Comparison of ENCODE assay signal across 2 cellular contexts in the genomic region with DNA sequence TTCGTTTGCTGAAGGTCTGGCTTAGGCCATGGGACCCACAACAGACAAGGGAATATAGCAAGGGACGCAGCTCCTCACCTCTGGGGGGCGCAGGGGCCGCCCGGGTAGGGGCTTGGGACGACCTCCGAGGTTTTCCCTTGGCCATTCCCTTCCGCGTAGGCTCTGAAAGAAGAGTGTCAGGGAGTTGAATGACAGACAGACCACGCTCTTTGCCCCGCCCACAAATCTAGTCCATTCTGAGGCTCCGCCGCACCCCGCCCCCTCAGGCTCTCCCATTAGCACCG.
TF ChIP-seq lines count a peak whose summit lies in the region.

No MANE protein-coding gene starts in this region.

TF ChIP-seq in HEK293, 187 proteins besides CTCF, POLR2A, EP300 and RAD21 (continues in another document):
- no peak for TF ChIP-seq TCF7L2 (IDR thresholded peaks at IDR 0.05; ENCODE audit: borderline replicate concordance, low read depth, low read length)
- TF ChIP-seq, protein P1, sequence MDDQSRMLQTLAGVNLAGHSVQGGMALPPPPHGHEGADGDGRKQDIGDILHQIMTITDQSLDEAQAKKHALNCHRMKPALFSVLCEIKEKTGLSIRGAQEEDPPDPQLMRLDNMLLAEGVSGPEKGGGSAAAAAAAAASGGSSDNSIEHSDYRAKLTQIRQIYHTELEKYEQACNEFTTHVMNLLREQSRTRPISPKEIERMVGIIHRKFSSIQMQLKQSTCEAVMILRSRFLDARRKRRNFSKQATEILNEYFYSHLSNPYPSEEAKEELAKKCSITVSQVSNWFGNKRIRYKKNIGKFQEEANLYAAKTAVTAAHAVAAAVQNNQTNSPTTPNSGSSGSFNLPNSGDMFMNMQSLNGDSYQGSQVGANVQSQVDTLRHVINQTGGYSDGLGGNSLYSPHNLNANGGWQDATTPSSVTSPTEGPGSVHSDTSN (CRISPR knock-in tag; IDR thresholded peaks at IDR 0.05) = no peak
- TF ChIP-seq ZNF785 (tag by site-specific recombination; IDR thresholded peaks at IDR 0.05) = no peak
- no peak for TF ChIP-seq ZNF423 (tag by site-specific recombination; IDR thresholded peaks at IDR 0.05)
- TF ChIP-seq ZNF132 (tag by site-specific recombination; IDR thresholded peaks at IDR 0.05; ENCODE audit: borderline replicate concordance) = no peak
- no peak for TF ChIP-seq ZFP3 (tag by site-specific recombination; IDR thresholded peaks at IDR 0.05; ENCODE audit: low read depth)
- TF ChIP-seq ZNF585B (tag by site-specific recombination; IDR thresholded peaks at IDR 0.05) = no peak
- no peak for TF ChIP-seq ZNF621 (tag by site-specific recombination; IDR thresholded peaks at IDR 0.05)
- peak; percentile 77 for TF ChIP-seq PRDM1 (tag by site-specific recombination; IDR thresholded peaks at IDR 0.05)
- TF ChIP-seq, protein P2, sequence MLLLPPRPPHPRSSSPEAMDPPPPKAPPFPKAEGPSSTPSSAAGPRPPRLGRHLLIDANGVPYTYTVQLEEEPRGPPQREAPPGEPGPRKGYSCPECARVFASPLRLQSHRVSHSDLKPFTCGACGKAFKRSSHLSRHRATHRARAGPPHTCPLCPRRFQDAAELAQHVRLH (tag by site-specific recombination; IDR thresholded peaks at IDR 0.05) = no peak
- no peak for TF ChIP-seq OVOL3 (tag by site-specific recombination; IDR thresholded peaks at IDR 0.05)
- no peak for TF ChIP-seq ZBTB7A (tag by site-specific recombination; IDR thresholded peaks at IDR 0.05; ENCODE audit: low read depth)
- TF ChIP-seq, protein P3, sequence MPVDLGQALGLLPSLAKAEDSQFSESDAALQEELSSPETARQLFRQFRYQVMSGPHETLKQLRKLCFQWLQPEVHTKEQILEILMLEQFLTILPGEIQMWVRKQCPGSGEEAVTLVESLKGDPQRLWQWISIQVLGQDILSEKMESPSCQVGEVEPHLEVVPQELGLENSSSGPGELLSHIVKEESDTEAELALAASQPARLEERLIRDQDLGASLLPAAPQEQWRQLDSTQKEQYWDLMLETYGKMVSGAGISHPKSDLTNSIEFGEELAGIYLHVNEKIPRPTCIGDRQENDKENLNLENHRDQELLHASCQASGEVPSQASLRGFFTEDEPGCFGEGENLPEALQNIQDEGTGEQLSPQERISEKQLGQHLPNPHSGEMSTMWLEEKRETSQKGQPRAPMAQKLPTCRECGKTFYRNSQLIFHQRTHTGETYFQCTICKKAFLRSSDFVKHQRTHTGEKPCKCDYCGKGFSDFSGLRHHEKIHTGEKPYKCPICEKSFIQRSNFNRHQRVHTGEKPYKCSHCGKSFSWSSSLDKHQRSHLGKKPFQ (tag by site-specific recombination; IDR thresholded peaks at IDR 0.05) = no peak
- TF ChIP-seq, protein P4, sequence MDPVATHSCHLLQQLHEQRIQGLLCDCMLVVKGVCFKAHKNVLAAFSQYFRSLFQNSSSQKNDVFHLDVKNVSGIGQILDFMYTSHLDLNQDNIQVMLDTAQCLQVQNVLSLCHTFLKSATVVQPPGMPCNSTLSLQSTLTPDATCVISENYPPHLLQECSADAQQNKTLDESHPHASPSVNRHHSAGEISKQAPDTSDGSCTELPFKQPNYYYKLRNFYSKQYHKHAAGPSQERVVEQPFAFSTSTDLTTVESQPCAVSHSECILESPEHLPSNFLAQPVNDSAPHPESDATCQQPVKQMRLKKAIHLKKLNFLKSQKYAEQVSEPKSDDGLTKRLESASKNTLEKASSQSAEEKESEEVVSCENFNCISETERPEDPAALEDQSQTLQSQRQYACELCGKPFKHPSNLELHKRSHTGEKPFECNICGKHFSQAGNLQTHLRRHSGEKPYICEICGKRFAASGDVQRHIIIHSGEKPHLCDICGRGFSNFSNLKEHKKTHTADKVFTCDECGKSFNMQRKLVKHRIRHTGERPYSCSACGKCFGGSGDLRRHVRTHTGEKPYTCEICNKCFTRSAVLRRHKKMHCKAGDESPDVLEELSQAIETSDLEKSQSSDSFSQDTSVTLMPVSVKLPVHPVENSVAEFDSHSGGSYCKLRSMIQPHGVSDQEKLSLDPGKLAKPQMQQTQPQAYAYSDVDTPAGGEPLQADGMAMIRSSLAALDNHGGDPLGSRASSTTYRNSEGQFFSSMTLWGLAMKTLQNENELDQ (tag by site-specific recombination; IDR thresholded peaks at IDR 0.05; ENCODE audit: low read depth) = no peak
- TF ChIP-seq, protein P5, sequence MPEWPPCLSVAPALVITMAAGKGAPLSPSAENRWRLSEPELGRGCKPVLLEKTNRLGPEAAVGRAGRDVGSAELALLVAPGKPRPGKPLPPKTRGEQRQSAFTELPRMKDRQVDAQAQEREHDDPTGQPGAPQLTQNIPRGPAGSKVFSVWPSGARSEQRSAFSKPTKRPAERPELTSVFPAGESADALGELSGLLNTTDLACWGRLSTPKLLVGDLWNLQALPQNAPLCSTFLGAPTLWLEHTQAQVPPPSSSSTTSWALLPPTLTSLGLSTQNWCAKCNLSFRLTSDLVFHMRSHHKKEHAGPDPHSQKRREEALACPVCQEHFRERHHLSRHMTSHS (tag by site-specific recombination; IDR thresholded peaks at IDR 0.05) = no peak
- no peak for TF ChIP-seq ZBTB20 (tag by site-specific recombination; IDR thresholded peaks at IDR 0.05)
- no peak for TF ChIP-seq ZNF133 (tag by site-specific recombination; IDR thresholded peaks at IDR 0.05)
- peak; percentile 66 for TF ChIP-seq ZNF600 (tag by site-specific recombination; IDR thresholded peaks at IDR 0.05)
- TF ChIP-seq, protein P6, sequence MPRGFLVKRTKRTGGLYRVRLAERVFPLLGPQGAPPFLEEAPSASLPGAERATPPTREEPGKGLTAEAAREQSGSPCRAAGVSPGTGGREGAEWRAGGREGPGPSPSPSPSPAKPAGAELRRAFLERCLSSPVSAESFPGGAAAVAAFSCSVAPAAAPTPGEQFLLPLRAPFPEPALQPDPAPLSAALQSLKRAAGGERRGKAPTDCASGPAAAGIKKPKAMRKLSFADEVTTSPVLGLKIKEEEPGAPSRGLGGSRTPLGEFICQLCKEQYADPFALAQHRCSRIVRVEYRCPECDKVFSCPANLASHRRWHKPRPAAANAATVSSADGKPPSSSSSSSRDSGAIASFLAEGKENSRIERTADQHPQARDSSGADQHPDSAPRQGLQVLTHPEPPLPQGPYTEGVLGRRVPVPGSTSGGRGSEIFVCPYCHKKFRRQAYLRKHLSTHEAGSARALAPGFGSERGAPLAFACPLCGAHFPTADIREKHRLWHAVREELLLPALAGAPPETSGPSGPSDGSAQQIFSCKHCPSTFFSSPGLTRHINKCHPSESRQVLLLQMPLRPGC (tag by site-specific recombination; IDR thresholded peaks at IDR 0.05) = no peak
- TF ChIP-seq KLF8 (tag by site-specific recombination; IDR thresholded peaks at IDR 0.05) = 0 out of 2 replicates have a peak, but pooled peaks have one; percentile 59
- TF ChIP-seq ZBTB48 (tag by site-specific recombination; IDR thresholded peaks at IDR 0.05) = peak; percentile 78
- no peak for TF ChIP-seq ZEB2 (tag by site-specific recombination; IDR thresholded peaks at IDR 0.05)
- peak; percentile 20; the same call in 1 of the 2 replicates for TF ChIP-seq ZNF391 (tag by site-specific recombination; IDR thresholded peaks at IDR 0.05; ENCODE audit: borderline replicate concordance, low read depth)
- no peak for TF ChIP-seq SALL2 (tag by site-specific recombination; IDR thresholded peaks at IDR 0.05; ENCODE audit: borderline replicate concordance)
- TF ChIP-seq ZXDB (tag by site-specific recombination; IDR thresholded peaks at IDR 0.05) = peak; percentile 32; the same call in 1 of the 2 replicates
- TF ChIP-seq ZNF473 (tag by site-specific recombination; IDR thresholded peaks at IDR 0.05) = no peak

TF ChIP-seq in K562, 482 proteins besides CTCF, POLR2A, EP300 and RAD21 (continues in another document):
- TF ChIP-seq CREB1 (IDR thresholded peaks at IDR 0.05) (no peak), CREB1 (CRISPR knock-in tag; IDR thresholded peaks at IDR 0.05) (peak; percentile 57; the same call in 1 of the 2 replicates), SUPT5H (IDR thresholded peaks at IDR 0.05) (peak; percentile 48; the same call in 1 of the 2 replicates), KLF13 (tag; IDR thresholded peaks at IDR 0.05; ENCODE audit: borderline replicate concordance, low read depth) (peak; percentile 11; the same call in 1 of the 2 replicates), MCM2 (IDR thresholded peaks at IDR 0.05; ENCODE audit: low read depth) (no peak), CTBP1 (IDR thresholded peaks at IDR 0.05; ENCODE audit: borderline replicate concordance) (no peak), ZNF239 (CRISPR knock-in tag; IDR thresholded peaks at IDR 0.05) (peak; percentile 86), IFI16 (CRISPR knock-in tag; IDR thresholded peaks at IDR 0.05) (no peak), ZBTB7A (IDR thresholded peaks at IDR 0.05; ENCODE audit: borderline replicate concordance, control insufficient read depth, low read depth, low read length) (peak; percentile 75; the same call in 1 of the 2 replicates), ZNF384 (IDR thresholded peaks at IDR 0.05; ENCODE audit: low read depth, low read length) (peak; percentile 8; the same call in 1 of the 2 replicates), HMGN3 (IDR thresholded peaks at IDR 0.05; ENCODE audit: borderline replicate concordance, extremely low read depth, insufficient read length, low read depth, low read length) (peak; percentile 24), ZNF24 (IDR thresholded peaks at IDR 0.05) (no peak), HMG20B (CRISPR knock-in tag; IDR thresholded peaks at IDR 0.05) (no peak), MED1 (CRISPR knock-in tag; IDR thresholded peaks at IDR 0.05; ENCODE audit: borderline replicate concordance) (no peak), PHF8 (IDR thresholded peaks at IDR 0.05; ENCODE audit: borderline replicate concordance, low read length) (peak; percentile 54; the same call in 1 of the 2 replicates), DACH1 (IDR thresholded peaks at IDR 0.05; ENCODE audit: partially characterized antibody) (no peak), POLR2B (IDR thresholded peaks at IDR 0.05; ENCODE audit: low read depth, partially characterized antibody) (peak; percentile 48), TRIM24 (IDR thresholded peaks at IDR 0.05) (no peak), NR3C1 (CRISPR knock-in tag; IDR thresholded peaks at IDR 0.05) (no peak), RBFOX2 (IDR thresholded peaks at IDR 0.05; ENCODE audit: low read depth, low read length) (peak; percentile 55)
- TF ChIP-seq, protein P7, sequence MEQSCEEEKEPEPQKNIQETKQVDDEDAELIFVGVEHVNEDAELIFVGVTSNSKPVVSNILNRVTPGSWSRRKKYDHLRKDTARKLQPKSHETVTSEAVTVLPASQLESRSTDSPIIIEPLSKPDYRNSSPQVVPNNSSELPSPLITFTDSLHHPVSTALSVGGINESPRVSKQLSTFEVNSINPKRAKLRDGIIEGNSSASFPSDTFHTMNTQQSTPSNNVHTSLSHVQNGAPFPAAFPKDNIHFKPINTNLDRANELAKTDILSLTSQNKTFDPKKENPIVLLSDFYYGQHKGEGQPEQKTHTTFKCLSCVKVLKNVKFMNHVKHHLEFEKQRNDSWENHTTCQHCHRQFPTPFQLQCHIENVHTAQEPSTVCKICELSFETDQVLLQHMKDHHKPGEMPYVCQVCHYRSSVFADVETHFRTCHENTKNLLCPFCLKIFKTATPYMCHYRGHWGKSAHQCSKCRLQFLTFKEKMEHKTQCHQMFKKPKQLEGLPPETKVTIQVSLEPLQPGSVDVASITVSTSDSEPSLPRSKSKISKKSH (CRISPR knock-in tag; IDR thresholded peaks at IDR 0.05) = no peak
- TF ChIP-seq, protein P8, sequence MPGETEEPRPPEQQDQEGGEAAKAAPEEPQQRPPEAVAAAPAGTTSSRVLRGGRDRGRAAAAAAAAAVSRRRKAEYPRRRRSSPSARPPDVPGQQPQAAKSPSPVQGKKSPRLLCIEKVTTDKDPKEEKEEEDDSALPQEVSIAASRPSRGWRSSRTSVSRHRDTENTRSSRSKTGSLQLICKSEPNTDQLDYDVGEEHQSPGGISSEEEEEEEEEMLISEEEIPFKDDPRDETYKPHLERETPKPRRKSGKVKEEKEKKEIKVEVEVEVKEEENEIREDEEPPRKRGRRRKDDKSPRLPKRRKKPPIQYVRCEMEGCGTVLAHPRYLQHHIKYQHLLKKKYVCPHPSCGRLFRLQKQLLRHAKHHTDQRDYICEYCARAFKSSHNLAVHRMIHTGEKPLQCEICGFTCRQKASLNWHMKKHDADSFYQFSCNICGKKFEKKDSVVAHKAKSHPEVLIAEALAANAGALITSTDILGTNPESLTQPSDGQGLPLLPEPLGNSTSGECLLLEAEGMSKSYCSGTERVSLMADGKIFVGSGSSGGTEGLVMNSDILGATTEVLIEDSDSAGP (CRISPR knock-in tag; IDR thresholded peaks at IDR 0.05) = no peak
- TF ChIP-seq, protein P9, sequence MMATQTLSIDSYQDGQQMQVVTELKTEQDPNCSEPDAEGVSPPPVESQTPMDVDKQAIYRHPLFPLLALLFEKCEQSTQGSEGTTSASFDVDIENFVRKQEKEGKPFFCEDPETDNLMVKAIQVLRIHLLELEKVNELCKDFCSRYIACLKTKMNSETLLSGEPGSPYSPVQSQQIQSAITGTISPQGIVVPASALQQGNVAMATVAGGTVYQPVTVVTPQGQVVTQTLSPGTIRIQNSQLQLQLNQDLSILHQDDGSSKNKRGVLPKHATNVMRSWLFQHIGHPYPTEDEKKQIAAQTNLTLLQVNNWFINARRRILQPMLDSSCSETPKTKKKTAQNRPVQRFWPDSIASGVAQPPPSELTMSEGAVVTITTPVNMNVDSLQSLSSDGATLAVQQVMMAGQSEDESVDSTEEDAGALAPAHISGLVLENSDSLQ (IDR thresholded peaks at IDR 0.05) = peak; percentile 98
- TF ChIP-seq, protein P10, sequence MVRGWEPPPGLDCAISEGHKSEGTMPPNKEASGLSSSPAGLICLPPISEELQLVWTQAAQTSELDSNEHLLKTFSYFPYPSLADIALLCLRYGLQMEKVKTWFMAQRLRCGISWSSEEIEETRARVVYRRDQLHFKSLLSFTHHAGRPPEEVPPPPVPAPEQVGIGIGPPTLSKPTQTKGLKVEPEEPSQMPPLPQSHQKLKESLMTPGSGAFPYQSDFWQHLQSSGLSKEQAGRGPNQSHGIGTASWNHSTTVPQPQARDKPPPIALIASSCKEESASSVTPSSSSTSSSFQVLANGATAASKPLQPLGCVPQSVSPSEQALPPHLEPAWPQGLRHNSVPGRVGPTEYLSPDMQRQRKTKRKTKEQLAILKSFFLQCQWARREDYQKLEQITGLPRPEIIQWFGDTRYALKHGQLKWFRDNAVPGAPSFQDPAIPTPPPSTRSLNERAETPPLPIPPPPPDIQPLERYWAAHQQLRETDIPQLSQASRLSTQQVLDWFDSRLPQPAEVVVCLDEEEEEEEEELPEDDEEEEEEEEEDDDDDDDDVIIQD (CRISPR knock-in tag; IDR thresholded peaks at IDR 0.05) = no peak
- TF ChIP-seq, protein P11, sequence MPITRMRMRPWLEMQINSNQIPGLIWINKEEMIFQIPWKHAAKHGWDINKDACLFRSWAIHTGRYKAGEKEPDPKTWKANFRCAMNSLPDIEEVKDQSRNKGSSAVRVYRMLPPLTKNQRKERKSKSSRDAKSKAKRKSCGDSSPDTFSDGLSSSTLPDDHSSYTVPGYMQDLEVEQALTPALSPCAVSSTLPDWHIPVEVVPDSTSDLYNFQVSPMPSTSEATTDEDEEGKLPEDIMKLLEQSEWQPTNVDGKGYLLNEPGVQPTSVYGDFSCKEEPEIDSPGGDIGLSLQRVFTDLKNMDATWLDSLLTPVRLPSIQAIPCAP (CRISPR knock-in tag; IDR thresholded peaks at IDR 0.05; ENCODE audit: borderline replicate concordance) = no peak
- TF ChIP-seq, protein P12, sequence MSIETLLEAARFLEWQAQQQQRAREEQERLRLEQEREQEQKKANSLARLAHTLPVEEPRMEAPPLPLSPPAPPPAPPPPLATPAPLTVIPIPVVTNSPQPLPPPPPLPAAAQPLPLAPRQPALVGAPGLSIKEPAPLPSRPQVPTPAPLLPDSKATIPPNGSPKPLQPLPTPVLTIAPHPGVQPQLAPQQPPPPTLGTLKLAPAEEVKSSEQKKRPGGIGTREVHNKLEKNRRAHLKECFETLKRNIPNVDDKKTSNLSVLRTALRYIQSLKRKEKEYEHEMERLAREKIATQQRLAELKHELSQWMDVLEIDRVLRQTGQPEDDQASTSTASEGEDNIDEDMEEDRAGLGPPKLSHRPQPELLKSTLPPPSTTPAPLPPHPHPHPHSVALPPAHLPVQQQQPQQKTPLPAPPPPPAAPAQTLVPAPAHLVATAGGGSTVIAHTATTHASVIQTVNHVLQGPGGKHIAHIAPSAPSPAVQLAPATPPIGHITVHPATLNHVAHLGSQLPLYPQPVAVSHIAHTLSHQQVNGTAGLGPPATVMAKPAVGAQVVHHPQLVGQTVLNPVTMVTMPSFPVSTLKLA (conservative IDR thresholded peaks at IDR 0.05) = peak in 1 of 2 experiments; percentile 15; a peak in 1 of 4 replicates
